Comparison of ENCODE assay signal across 25 cellular contexts in the genomic region with DNA sequence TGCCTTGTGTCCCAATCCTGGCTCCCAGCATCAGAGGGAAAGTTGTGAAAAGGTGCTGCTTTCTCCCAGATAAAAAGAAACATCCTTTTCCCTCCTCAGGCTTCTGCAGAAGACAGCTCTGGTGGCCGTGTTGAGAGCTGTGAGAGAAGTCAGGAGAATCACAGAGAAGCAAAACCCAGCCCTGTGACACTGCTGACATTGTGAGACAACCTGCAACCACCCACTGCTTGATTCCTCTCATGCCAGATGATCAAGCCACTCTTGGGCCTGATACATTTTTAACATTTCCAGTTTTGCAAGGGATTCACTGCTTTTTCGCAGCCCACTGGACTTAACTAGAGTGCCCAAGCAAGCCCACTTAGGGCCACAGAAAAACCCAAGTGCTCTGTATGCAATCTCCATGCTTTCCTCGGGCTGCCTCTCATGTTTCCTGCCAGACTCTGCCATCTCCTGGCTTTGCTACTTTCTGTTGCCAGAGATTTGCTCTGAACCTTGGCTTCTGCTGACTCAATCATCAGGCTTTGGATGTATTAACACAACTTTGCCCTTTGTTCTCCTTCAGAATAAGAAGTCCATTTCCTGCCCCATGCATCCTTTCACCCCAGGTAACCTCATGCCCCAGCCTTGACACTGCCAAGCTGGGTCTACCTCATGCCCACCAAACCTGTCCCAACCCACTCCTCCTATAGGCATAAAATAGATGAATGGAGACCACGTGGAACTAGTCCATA. TPM values are rescaled to one million over a fixed set of nuclear protein-coding genes. Genes with fewer than 3 reads are reported as not detected.
"Had no signal": no experiment of that assay in that cellular context is flagged by ENCODE, and none has a peak within 500 bp of the region (broad histone marks: within the 10 kb centered on the region; RNA-seq: fewer than 3 reads in every experiment).

No MANE protein-coding gene starts in this region.

- H3K36me3 ChIP-seq: breast epithelium, gastrocnemius medialis, neutrophil had no signal

- H3K27me3 ChIP-seq: breast epithelium, gastrocnemius medialis, neutrophil had no signal

- H3K4me1 Mint-ChIP-seq: naive thymus-derived CD8-positive, alpha-beta T cell; stimulated activated memory B cell treated with anti-CD40 and anti-IgM and Interleukin-4, amounts not matched to agents 10 μg/mL and 1 μg/mL and 100 μg/mL, for 72 hours had no signal

- ATAC-seq: activated T-cell treated with anti-CD3 and anti-CD28 coated beads, Interleukin-2, amount 50 U/mL, for 72 hours; esophagus mucosa; gastrocnemius medialis; naive thymus-derived CD8-positive, alpha-beta T cell; sciatic nerve; stimulated activated memory B cell treated with anti-CD40 and anti-IgM and Interleukin-4, amounts not matched to agents 10 μg/mL and 1 μg/mL and 100 μg/mL, for 72 hours had no signal

- DNase-seq: activated CD4-positive, alpha-beta T cell treated with anti-CD3 and anti-CD28 coated beads for 1 hour; activated effector memory CD4-positive, alpha-beta T cell treated with anti-CD3 and anti-CD28 coated beads, Interleukin-2, amount 50 U/mL, for 16 hours; activated naive CD4-positive, alpha-beta T cell treated with anti-CD3 and anti-CD28 coated beads, Interleukin-2, amount 50 U/mL, for 16 hours; activated T-cell treated with anti-CD3 and anti-CD28 coated beads, Interleukin-2, amount 50 U/mL, for 72 hours; cerebellar nuclear complex; effector CD8-positive, alpha-beta T cell; gastrocnemius medialis; head of caudate nucleus; mesenchymal stem cell; naive thymus-derived CD8-positive, alpha-beta T cell; posterior cingulate gyrus; stimulated activated CD4-positive, alpha-beta T cell treated with anti-CD3 and anti-CD28 coated beads, Interleukin-4, amount 100 ng/mL, for 4 hours; SW 1271; T-helper 2 cell had no signal

- H3K9me3 Mint-ChIP-seq: activated T-cell treated with anti-CD3 and anti-CD28 coated beads, Interleukin-2, amount 50 U/mL, for 72 hours; naive thymus-derived CD8-positive, alpha-beta T cell; stimulated activated memory B cell treated with anti-CD40 and anti-IgM and Interleukin-4, amounts not matched to agents 10 μg/mL and 1 μg/mL and 100 μg/mL, for 72 hours had no signal

- H3K4me3 ChIP-seq: breast epithelium, gastrocnemius medialis had no signal

- H3K27ac ChIP-seq: breast epithelium, gastrocnemius medialis, neutrophil, VCaP had no signal

- H3K4me1 ChIP-seq: breast epithelium, gastrocnemius medialis had no signal

- H3K27ac Mint-ChIP-seq: activated T-cell treated with anti-CD3 and anti-CD28 coated beads, Interleukin-2, amount 50 U/mL, for 72 hours; naive thymus-derived CD8-positive, alpha-beta T cell; stimulated activated memory B cell treated with anti-CD40 and anti-IgM and Interleukin-4, amounts not matched to agents 10 μg/mL and 1 μg/mL and 100 μg/mL, for 72 hours had no signal

- H3K4me3 Mint-ChIP-seq: activated T-cell treated with anti-CD3 and anti-CD28 coated beads, Interleukin-2, amount 50 U/mL, for 72 hours; naive thymus-derived CD8-positive, alpha-beta T cell; stimulated activated memory B cell treated with anti-CD40 and anti-IgM and Interleukin-4, amounts not matched to agents 10 μg/mL and 1 μg/mL and 100 μg/mL, for 72 hours had no signal

- H3K36me3 Mint-ChIP-seq: naive thymus-derived CD8-positive, alpha-beta T cell; stimulated activated memory B cell treated with anti-CD40 and anti-IgM and Interleukin-4, amounts not matched to agents 10 μg/mL and 1 μg/mL and 100 μg/mL, for 72 hours had no signal

- FAIRE-seq: astrocyte, urothelium cell line had no signal

- H3K27me3 Mint-ChIP-seq: stimulated activated memory B cell treated with anti-CD40 and anti-IgM and Interleukin-4, amounts not matched to agents 10 μg/mL and 1 μg/mL and 100 μg/mL, for 72 hours had no signal

- H3K9me3 ChIP-seq: breast epithelium, gastrocnemius medialis, neutrophil had no signal

RNA-seq across cellular contexts. Expression of gene TTR, which starts 24.9 kb away (rescaled TPM):
- total RNA-seq: activated CD8-positive, alpha-beta memory T cell treated with anti-CD3 and anti-CD28 coated beads for 36 hours; activated T-cell treated with anti-CD3 and anti-CD28 coated beads, Interleukin-2, amount 50 U/mL, for 72 hours; astrocyte; breast epithelium; kidney epithelial cell; lower leg skin; naive thymus-derived CD8-positive, alpha-beta T cell; sciatic nerve had no signal
- polyA plus RNA-seq: naive thymus-derived CD8-positive, alpha-beta T cell had no signal
